13 cellular contexts compared by ENCODE assay signal in genomic region chr6:134589512-134589911, GRCh38.
A peak's percentile ranks its signal among the peaks of the same experiment; 100 is the strongest.
DNase-seq lines count a peak whose midpoint lies in the region; ATAC-seq and TF ChIP-seq lines count a peak whose summit lies in the region.
"Had no signal": no experiment of that assay in that cellular context is flagged by ENCODE, and none has a peak within 500 bp of the region (broad histone marks: within the 10 kb centered on the region; RNA-seq: fewer than 3 reads in every experiment).

No MANE protein-coding gene starts in this region.

- no peak overlapping the region for H3K27ac ChIP-seq in body of pancreas
- H3K27ac ChIP-seq: cardiac muscle cell had no signal

- 67 to 81% methylated on average over 5 of the region's 5 CpGs for WGBS in body of pancreas, 2 donors

- no peak overlapping the region for H3K4me3 ChIP-seq in cardiac fibroblast (replicated peaks in 1 of 2; ENCODE audit: low read depth in 2 of 2, low read length in 2 of 2)
- no peak overlapping the region for H3K4me3 ChIP-seq in body of pancreas
- H3K4me3 ChIP-seq: cardiac muscle cell had no signal

- TF ChIP-seq CTCF in AG09319 (IDR thresholded peaks at IDR 0.05; ENCODE audit: low read depth, low read length) (no peak), cardiac fibroblast (IDR thresholded peaks at IDR 0.05; ENCODE audit: low read depth, low read length) (no peak), body of pancreas (IDR thresholded peaks at IDR 0.05) (no peak)

- no peaks in the 10 kb centered on the region for H3K4me1 ChIP-seq in body of pancreas

- ATAC-seq in body of pancreas: no peak

- DNase-seq in AG09319 (ENCODE audit: extremely low read depth, low read depth) (peak; percentile 94), LHCN-M2 (ENCODE audit: low read depth) (peak; percentile 91), cardiac fibroblast (ENCODE audit: low read depth in 2 of 2) (peak; percentile 98), kidney glomerular epithelial cell (lab: John Stamatoyannopoulos, UW) (peak; percentile 82), NCI-H2196 treated with DMSO at 0.1 percent for 48 hours (lab: John Stamatoyannopoulos, UW; ENCODE audit: unreplicated experiment) (no peak), dermis blood vessel endothelial cell (no peak), body of pancreas (no peak), NCI-H2227 (lab: John Stamatoyannopoulos, UW; ENCODE audit: unreplicated experiment) (no peak)
- DNase-seq: KG1; NCI-H446 treated with DMSO at 0.1 percent for 48 hours; stimulated activated CD4-positive, alpha-beta T cell treated with anti-CD3 and anti-CD28 coated beads, Interleukin-15, amount 100 ng/mL, for 24 hours; stimulated activated naive CD4-positive, alpha-beta T cell treated with Interleukin-2 at 50 U/mL for 16 hours had no signal

- H3K9me3 ChIP-seq in body of pancreas: no peaks in the 10 kb centered on the region

- no peaks in the 10 kb centered on the region for H3K27me3 ChIP-seq in body of pancreas
- H3K27me3 ChIP-seq: cardiac muscle cell had no signal

- no peaks in the 10 kb centered on the region for H3K36me3 ChIP-seq in body of pancreas (replicated peaks in 1 of 2; ENCODE audit: insufficient read depth in 1 of 2, low read depth in 2 of 2)
- H3K36me3 ChIP-seq: cardiac muscle cell had no signal

- intact Hi-C loops in body of pancreas (cut with DNase I): no loop called here

- TF ChIP-seq POLR2A in body of pancreas (IDR thresholded peaks at IDR 0.05): no peak

Comparison
In these comparisons a context has a peak if more than half of its experiments do, and no peak if none do; other contexts are left out.
1. DNase-seq: peak in AG09319 (single experiment), LHCN-M2 (single experiment), cardiac fibroblast (2 of 2) and kidney glomerular epithelial cell (single experiment); none in NCI-H2196 treated with DMSO at 0.1 percent for 48 hours (single experiment), dermis blood vessel endothelial cell (single experiment), body of pancreas (0 of 4) and NCI-H2227 (single experiment).